8 cellular contexts compared by ENCODE assay signal in the genomic region with DNA sequence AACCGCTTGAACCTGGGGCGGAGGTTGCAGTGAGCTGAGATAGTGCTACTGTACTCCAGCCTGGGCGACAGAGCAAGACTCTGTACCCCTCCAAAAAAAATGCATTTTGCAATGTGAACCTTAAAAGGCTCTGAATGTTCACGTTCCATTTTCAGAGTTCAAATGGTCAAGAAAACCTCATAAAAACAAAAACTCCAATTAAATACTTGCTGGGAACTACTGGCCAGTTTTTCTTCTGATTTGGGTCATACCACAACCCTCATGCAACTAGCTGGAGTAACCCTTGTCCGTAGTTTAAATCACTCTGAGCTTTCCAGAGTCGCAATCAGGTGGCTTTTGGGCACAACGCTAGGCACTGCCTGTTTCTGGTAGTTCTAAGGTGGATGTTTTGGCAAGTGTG.
"Had no signal": no experiment of that assay in that cellular context is flagged by ENCODE, and none has a peak within 500 bp of the region (broad histone marks: within the 10 kb centered on the region; RNA-seq: fewer than 3 reads in every experiment).

No MANE protein-coding gene starts in this region.

- H2AFZ ChIP-seq: GM23338 had no signal

- H3K4me2 ChIP-seq: GM23338, KMS-11 had no signal

- H3K4me3 ChIP-seq: GM23338 had no signal

- H3K27ac ChIP-seq: HL-60, KMS-11 had no signal

- ATAC-seq: GM23338, HepG2 had no signal

- H3K9ac ChIP-seq: KMS-11 had no signal

- DNase-seq: H9, HCEC 1CT, HFFc6, KBM-7 had no signal
